5 cellular contexts compared by ENCODE assay signal in the genomic region with DNA sequence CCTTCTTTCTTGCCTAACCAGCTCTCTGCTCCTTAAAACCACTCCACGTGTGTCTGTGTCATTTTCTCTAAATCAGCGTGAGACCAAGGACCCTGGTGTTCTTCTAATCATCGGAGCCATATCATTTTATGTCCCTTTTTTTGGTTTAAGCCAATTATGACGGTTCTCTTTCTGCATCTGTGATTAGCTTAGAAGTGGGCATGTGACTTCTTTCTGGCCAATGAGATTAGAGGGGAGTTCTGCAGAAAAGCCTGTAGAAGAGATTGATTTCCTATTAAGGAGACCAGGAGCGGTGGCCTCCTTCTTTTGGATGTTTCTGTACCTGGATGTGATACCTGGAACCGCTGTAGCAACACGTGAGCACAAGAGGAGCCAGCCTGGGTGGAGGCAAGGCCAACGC.
"Had no signal": no experiment of that assay in that cellular context is flagged by ENCODE, and none has a peak within 500 bp of the region (broad histone marks: within the 10 kb centered on the region; RNA-seq: fewer than 3 reads in every experiment).

No MANE protein-coding gene starts in this region.

- H3K27ac Mint-ChIP-seq: H9, IgD-negative memory B cell had no signal

- H2AFZ ChIP-seq: GM23248 had no signal

- DNase-seq: GM23248, H9, HCEC 1CT, KG1 had no signal

- H3K9ac ChIP-seq: GM23248 had no signal

- H3K9me3 Mint-ChIP-seq: H9, IgD-negative memory B cell had no signal

- H3K4me3 ChIP-seq: GM23248 had no signal

- H3K4me3 Mint-ChIP-seq: H9, IgD-negative memory B cell had no signal

- H3K36me3 Mint-ChIP-seq: IgD-negative memory B cell had no signal

- H3K27ac ChIP-seq: GM23248 had no signal
